ENCODE assay signal across 12 cellular contexts in genomic region chr10:111338798-111339197, GRCh38.
A peak's percentile ranks its signal among the peaks of the same experiment; 100 is the strongest.
DNase-seq lines count a peak whose midpoint lies in the region; ATAC-seq, FAIRE-seq and TF ChIP-seq lines count a peak whose summit lies in the region.
"Had no signal": no experiment of that assay in that cellular context is flagged by ENCODE, and none has a peak within 500 bp of the region (broad histone marks: within the 10 kb centered on the region; RNA-seq: fewer than 3 reads in every experiment).

No MANE protein-coding gene starts in this region.

- ATAC-seq in GM18870 (IDR thresholded peaks at IDR 0.05; ENCODE audit: unreplicated experiment) (peak; percentile 53), GM21576 (IDR thresholded peaks at IDR 0.05; ENCODE audit: unreplicated experiment) (peak; percentile 93), HG03135 (IDR thresholded peaks at IDR 0.05; ENCODE audit: unreplicated experiment) (peak; percentile 82), left colon (no peak)
- ATAC-seq: mucosa of descending colon had no signal

- no peaks in the 10 kb centered on the region for H3K4me1 ChIP-seq in breast epithelium
- H3K4me1 ChIP-seq: Caco-2 had no signal

- no peak for TF ChIP-seq POLR2A in breast epithelium (IDR thresholded peaks at IDR 0.05)

- H3K36me3 ChIP-seq in breast epithelium: no peaks in the 10 kb centered on the region

- no peak overlapping the region for H3K4me3 ChIP-seq in breast epithelium
- no peak overlapping the region for H3K4me3 ChIP-seq in foreskin fibroblast (ENCODE audit: low read depth in 1 of 2, low read length in 2 of 2)
- H3K4me3 ChIP-seq: mucosa of descending colon, skin epidermis had no signal

- TF ChIP-seq CTCF in breast epithelium (IDR thresholded peaks at IDR 0.05) (no peak), foreskin fibroblast (IDR thresholded peaks at IDR 0.05; ENCODE audit: low read depth, low read length) (no peak)

- FAIRE-seq in islet of Langerhans (lab: Jason Lieb, UNC): peak; percentile 88

- DNase-seq in breast epithelium (ENCODE audit: low spot score in 2 of 2) (no peak), foreskin fibroblast (no peak), left colon (no peak)
- DNase-seq: Caco-2, IMR-90, NCI-H2171 had no signal

- H3K27ac ChIP-seq in breast epithelium: no peak overlapping the region
- H3K27ac ChIP-seq: skin epidermis had no signal

- peaks cover 9 to 10% of the 10 kb centered on the region in 2 donors for H3K9me3 ChIP-seq in breast epithelium

- H3K27me3 ChIP-seq in breast epithelium: no peaks in the 10 kb centered on the region

- intact Hi-C loops in breast epithelium (cut with DNase I; ENCODE audit: low total_unique reads): no loop called here
- intact Hi-C loops in left colon (cut with DNase I, micrococcal nuclease): no loop called here
